1 cellular context compared by ENCODE assay signal in genomic region chr5:140151068-140151718, GRCh38.
A peak's percentile ranks its signal among the peaks of the same experiment; 100 is the strongest.
TF ChIP-seq lines count a peak whose summit lies in the region.

No MANE protein-coding gene starts in this region.

TF ChIP-seq in HepG2, 621 proteins besides CTCF, POLR2A, EP300 and RAD21 (continued from another document):
- TF ChIP-seq HNF4A (CRISPR knock-in tag; IDR thresholded peaks at IDR 0.05) (0 out of 2 replicates have a peak, but pooled peaks have one; percentile 15), TAF15 (IDR thresholded peaks at IDR 0.05; ENCODE audit: low read depth, low read length, poor library complexity, severe bottlenecking) (no peak), ZNF576 (CRISPR knock-in tag; IDR thresholded peaks at IDR 0.05) (no peak), RFX5 (IDR thresholded peaks at IDR 0.05; ENCODE audit: low read depth, low read length) (no peak), SOX6 (IDR thresholded peaks at IDR 0.05) (no peak), SOX6 (CRISPR knock-in tag; IDR thresholded peaks at IDR 0.05) (peak; percentile 42; the same call in 1 of the 2 replicates), ZNF143 (CRISPR knock-in tag; IDR thresholded peaks at IDR 0.05) (no peak), E2F2 (CRISPR knock-in tag; IDR thresholded peaks at IDR 0.05; ENCODE audit: borderline replicate concordance) (no peak), MAX (IDR thresholded peaks at IDR 0.05) (peak; percentile 41; the same call in 1 of the 2 replicates)
